15 cellular contexts compared by ENCODE assay signal in the genomic region with DNA sequence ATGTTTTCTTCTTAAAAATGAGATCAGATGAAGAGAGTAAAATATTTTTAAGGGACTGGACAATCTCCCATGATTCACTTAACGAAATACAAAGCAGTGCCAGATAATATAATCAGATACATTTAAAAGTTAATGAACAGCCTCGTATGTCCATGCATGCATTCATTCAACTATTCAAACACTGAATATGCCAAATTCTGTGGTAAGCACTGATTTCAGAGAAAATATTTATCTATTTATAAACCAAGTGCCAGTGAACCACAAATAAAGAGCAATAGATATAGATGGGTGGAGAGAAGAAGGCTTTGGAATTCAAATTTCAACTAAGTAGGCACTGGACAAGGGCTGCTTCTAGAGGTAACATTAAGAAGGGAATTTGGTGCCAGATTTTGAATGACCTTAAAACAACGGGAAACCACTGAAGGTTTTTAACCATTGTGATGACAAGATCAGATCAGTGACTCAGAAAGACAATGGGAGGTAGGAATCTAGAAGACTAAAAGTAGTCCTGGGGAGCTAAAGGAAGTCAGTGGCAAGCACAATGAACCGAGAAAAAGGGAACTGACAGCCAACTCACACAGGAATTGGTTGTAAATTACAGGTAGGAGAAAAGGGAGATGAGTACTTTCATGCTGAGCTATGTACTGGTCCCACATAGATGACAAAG. TPM values are rescaled to one million over a fixed set of nuclear protein-coding genes. Genes with fewer than 3 reads are reported as not detected.
DNase-seq lines count a peak whose midpoint lies in the region; ATAC-seq, FAIRE-seq and TF ChIP-seq lines count a peak whose summit lies in the region.
"Had no signal": no experiment of that assay in that cellular context is flagged by ENCODE, and none has a peak within 500 bp of the region (broad histone marks: within the 10 kb centered on the region; RNA-seq: fewer than 3 reads in every experiment).

No MANE protein-coding gene starts in this region.

- peaks cover 33% of the 10 kb centered on the region for H3K36me3 Mint-ChIP-seq in neural progenitor cell
- H3K36me3 Mint-ChIP-seq: memory B cell had no signal

- peak; percentile 49 for FAIRE-seq in GM12878 (lab: Jason Lieb, UNC)
- FAIRE-seq: A549 had no signal

- H3K4me1 Mint-ChIP-seq in neural progenitor cell: peaks cover 33% of the 10 kb centered on the region

- peak; percentile 32 for DNase-seq in NCI-H2227 treated with DMSO at 0.1 percent for 48 hours (lab: John Stamatoyannopoulos, UW)
- DNase-seq in NCI-H2227 (lab: John Stamatoyannopoulos, UW; ENCODE audit: unreplicated experiment): no peak
- DNase-seq in Karpas-422: no peak
- DNase-seq in GM12878 (ENCODE audit: low read depth, low spot score): no peak
- DNase-seq in neural progenitor cell (ENCODE audit: low spot score): peak; percentile 67
- no peak for DNase-seq in CD1c-positive myeloid dendritic cell (ENCODE audit: extremely low spot score)
- no peak for DNase-seq in activated CD4-positive, alpha-beta T cell treated with anti-CD3 and anti-CD28 coated beads, Interleukin-2, amount 50 U/mL, for 4 hours
- DNase-seq: activated CD4-positive, CD25-positive, alpha-beta regulatory T cell; esophagus squamous epithelium; GOT3; NCI-H524 treated with DMSO at 0.1 percent for 48 hours; testis had no signal

- RAD21 ChIA-PET in GM12878 (lab: Charles Lee; ENCODE audit: unreplicated experiment): interaction anchor here (1.0 to 2.1 kb wide), 10 partner anchors 9 to 134 kb away, joined by 3 to 10 read pairs (median 4); a partner anchor contains a TSS

- POLR2A ChIA-PET in GM12878 (lab: Charles Lee): interaction anchor here (1.1 to 2.6 kb wide), 6 partner anchors 9 to 129 kb away, joined by 3 to 13 read pairs (median 4); a partner anchor contains a TSS

- no peak overlapping the region for H2AFZ ChIP-seq in Karpas-422 (ENCODE audit: low read length)
- H2AFZ ChIP-seq in GM12878 (ENCODE audit: control insufficient read depth, low read depth, low read length): no peak overlapping the region
- no peak overlapping the region for H2AFZ ChIP-seq in neural progenitor cell (replicated peaks)

- BruUV-seq in GM12878 (replicated peaks; lab: Mats Ljungman, UMichigan): no TSS peak

- H3K27ac ChIP-seq in Karpas-422 (ENCODE audit: low read length): peak overlapping the region; percentile 22; the same call in 1 of the 2 replicates
- no peak overlapping the region for H3K27ac ChIP-seq in GM12878 (ENCODE audit: control insufficient read depth, insufficient read depth)
- peak overlapping the region; percentile 78 for H3K27ac ChIP-seq in neural progenitor cell
- H3K27ac ChIP-seq: A549, esophagus squamous epithelium, testis had no signal

- no peak for TF ChIP-seq EP300 in GM12878 (IDR thresholded peaks at IDR 0.05; ENCODE audit: borderline replicate concordance in 1 of 2, control insufficient read depth in 1 of 2, low read depth in 2 of 2, low read length in 2 of 2)

- H3K27me3 ChIP-seq in Karpas-422 (ENCODE audit: low read length) (no peaks in the 10 kb centered on the region), GM12878 (replicated peaks in 1 of 2; ENCODE audit: control insufficient read depth in 2 of 2, insufficient read depth in 2 of 2, low read length in 1 of 2) (no peaks in the 10 kb centered on the region), neural progenitor cell (no peaks in the 10 kb centered on the region)
- H3K27me3 ChIP-seq: esophagus squamous epithelium, testis had no signal

- SMC1A ChIA-PET in GM12878 (lab: Charles Lee; ENCODE audit: uncharacterized antibody, unreplicated experiment): interaction anchor here (0.7 to 3.0 kb wide), 14 partner anchors 10 to 135 kb away, joined by 3 to 36 read pairs (median 4); a partner anchor contains a TSS

- no peak for TF ChIP-seq POLR2A in GM12878 (IDR thresholded peaks at IDR 0.05; ENCODE audit: low read depth, low read length)

- TF ChIP-seq CTCF in GM12878 (IDR thresholded peaks at IDR 0.05 in 2 of 3, conservative IDR thresholded peaks at IDR 0.05 in 1 of 3; ENCODE audit: control insufficient read depth in 2 of 3, extremely low read depth in 1 of 3, insufficient read depth in 1 of 3, low read depth in 3 of 3, low read length in 3 of 3) (no peak), neural progenitor cell (IDR thresholded peaks at IDR 0.05) (no peak)

- H3K27me3 Mint-ChIP-seq in neural progenitor cell (ENCODE audit: insufficient read depth, low read depth): peaks cover 1% of the 10 kb centered on the region
- H3K27me3 Mint-ChIP-seq: memory B cell had no signal

- no peak overlapping the region for H3K4me2 ChIP-seq in Karpas-422 (ENCODE audit: low read depth, low read length, poor library complexity, severe bottlenecking)
- H3K4me2 ChIP-seq in GM12878 (ENCODE audit: control insufficient read depth, insufficient read depth): no peak overlapping the region
- H3K4me2 ChIP-seq in neural progenitor cell: peak overlapping the region; percentile 74
- H3K4me2 ChIP-seq: A549 had no signal

- no peaks in the 10 kb centered on the region for H4K20me1 ChIP-seq in Karpas-422 (ENCODE audit: insufficient read depth, low read depth, low read length)
- no peaks in the 10 kb centered on the region for H4K20me1 ChIP-seq in GM12878 (ENCODE audit: control insufficient read depth, insufficient read depth)
- peaks cover 36% of the 10 kb centered on the region for H4K20me1 ChIP-seq in neural progenitor cell (ENCODE audit: low read depth)

- peaks cover 94% of the 10 kb centered on the region for H3K79me2 ChIP-seq in Karpas-422 (ENCODE audit: low read length)
- no peaks in the 10 kb centered on the region for H3K79me2 ChIP-seq in GM12878 (ENCODE audit: control insufficient read depth, insufficient read depth, low read length)
- peaks cover 100% of the 10 kb centered on the region for H3K79me2 ChIP-seq in neural progenitor cell (ENCODE audit: low read depth)

- H3K4me1 ChIP-seq in Karpas-422 (ENCODE audit: low read length) (peaks cover 17% of the 10 kb centered on the region), GM12878 (ENCODE audit: control insufficient read depth, insufficient read depth, low read length) (peaks cover 7% of the 10 kb centered on the region; the same call in 1 of the 2 replicates), neural progenitor cell (peaks cover 26% of the 10 kb centered on the region)
- H3K4me1 ChIP-seq: testis had no signal

- H3K9me3 ChIP-seq in Karpas-422 (ENCODE audit: low read length) (no peaks in the 10 kb centered on the region), GM12878 (replicated peaks; ENCODE audit: control insufficient read depth, insufficient read depth, low read length) (no peaks in the 10 kb centered on the region), neural progenitor cell (ENCODE audit: low read depth) (no peaks in the 10 kb centered on the region)
- H3K9me3 ChIP-seq: A549, esophagus squamous epithelium, testis had no signal

- intact Hi-C loops in GM12878 (cut with micrococcal nuclease; ENCODE audit: unreplicated experiment): no loop called here

- no peak for TF ChIP-seq RAD21 in GM12878 (IDR thresholded peaks at IDR 0.05; ENCODE audit: insufficient read depth, low read depth, low read length)

- H3K9me3 Mint-ChIP-seq in neural progenitor cell: no peaks in the 10 kb centered on the region
- H3K9me3 Mint-ChIP-seq: memory B cell had no signal

- no peak overlapping the region for H3K9ac ChIP-seq in Karpas-422 (ENCODE audit: low read length)
- no peak overlapping the region for H3K9ac ChIP-seq in GM12878 (ENCODE audit: control insufficient read depth, insufficient read depth, low read length)
- no peak overlapping the region for H3K9ac ChIP-seq in neural progenitor cell

- WGBS in GM12878 (ENCODE audit: insufficient coverage, insufficient replicate concordance, low lambda C conversion rate, missing lambda C conversion rate): 24% methylated on average over 4 of the region's 4 CpGs

- ATAC-seq in GM12878 (peak; percentile 58), GM21529 (IDR thresholded peaks at IDR 0.05; ENCODE audit: unreplicated experiment) (no peak)
- ATAC-seq: A549 had no signal

- CTCF ChIA-PET in GM12878 (lab: Yijun Ruan, JAX): interaction anchor here (0.6 to 3.6 kb wide), 6 partner anchors 9 to 135 kb away, joined by 3 to 17 read pairs (median 4); a partner anchor contains a TSS

- in situ Hi-C loops in GM12878 (cut with MboI): loop anchor here (25.0 kb wide), 1 partner anchor 747 kb away; a partner anchor contains a TSS

- peak overlapping the region; percentile 2 for H3K27ac Mint-ChIP-seq in neural progenitor cell
- H3K27ac Mint-ChIP-seq: memory B cell had no signal

- H3F3A ChIP-seq in neural progenitor cell (ENCODE audit: low read depth): peaks cover 27% of the 10 kb centered on the region

- H3K36me3 ChIP-seq in Karpas-422 (ENCODE audit: insufficient read depth, low read length) (peaks cover 41% of the 10 kb centered on the region; the same call in 1 of the 2 replicates), GM12878 (ENCODE audit: control insufficient read depth in 2 of 2, insufficient read depth in 2 of 2, low read length in 1 of 2) (no peaks in the 10 kb centered on the region; a peak in 1 of 4 replicates), neural progenitor cell (peaks cover 2% of the 10 kb centered on the region)

- no peak overlapping the region for H3K4me3 Mint-ChIP-seq in neural progenitor cell
- H3K4me3 Mint-ChIP-seq: memory B cell had no signal

- H3K9me2 ChIP-seq in Karpas-422 (replicated peaks; ENCODE audit: insufficient read depth, low read length): no peaks in the 10 kb centered on the region

- H3K4me3 ChIP-seq in Karpas-422 (ENCODE audit: low read length): no peak overlapping the region
- no peak overlapping the region for H3K4me3 ChIP-seq in GM12878
- H3K4me3 ChIP-seq in neural progenitor cell: no peak overlapping the region
- H3K4me3 ChIP-seq: A549, esophagus squamous epithelium, testis had no signal

RNA-seq across cellular contexts. Expression of a gene that starts 14.2 kb away (rescaled TPM):
- 19.4 and 42.4 TPM in 2 replicates for total RNA-seq in Karpas-422 (2014; rRNA removed; shearing (Covaris generic); ENCODE audit: low replicate concordance)
- total RNA-seq in GM12878 (2013; cell fraction: nucleolus; rRNA removed): 35.4 and 37.7 TPM in 2 replicates
- total RNA-seq in GM12878 (2014; rRNA removed) (3.9 and 5.6 TPM in 2 replicates), GM12878 (2014; rRNA removed; fragmentation: Illumina TruSeq; extraction: Trizol) (7.7 and 8.7 TPM in 2 replicates), GM12878 (2021) (9.4 and 13.7 TPM in 2 replicates), neural progenitor cell (ENCODE audit: low replicate concordance) (45.9 and 54.4 TPM in 2 replicates)
- polyA plus RNA-seq in GM12878 (2011; ENCODE audit: low read depth): 3.8 TPM
- polyA plus RNA-seq in GM12878 (2011; rRNA removed) (33.5 and 34.6 TPM in 2 replicates), GM12878 (2014; fragmentation: Illumina TruSeq; extraction: Trizol) (11.8 and 15.0 TPM in 2 replicates), GM12878 (2014; fragmentation: Nextera tagmentation; extraction: Ambion mirVana) (1 to 10 TPM; 6.3 to 8.5 TPM), GM12878 (2014; rRNA removed) (8.0 and 9.1 TPM in 2 replicates), GM12878 (2016; fragmentation: Nextera tagmentation; extraction: Ambion mirVana) (1 to 10 TPM; 6.0 to 6.8 TPM)
- polyA plus RNA-seq in GM12878 (2011; cell fraction: cytosol; rRNA removed): 12.1 and 12.4 TPM in 2 replicates
- 10.1 and 11.9 TPM in 2 replicates for polyA plus RNA-seq in GM12878 (2011; cell fraction: nucleus; rRNA removed)
- polyA plus RNA-seq in GM12878 (2012): 7.9 and 10.6 TPM in 2 replicates
- 21.8 and 25.9 TPM in 2 replicates for polyA minus RNA-seq in GM12878 (2011; rRNA and poly(A)+ RNA removed)
- 5.1 and 5.5 TPM in 2 replicates for polyA minus RNA-seq in GM12878 (2011; cell fraction: cytosol; rRNA and poly(A)+ RNA removed)
- polyA minus RNA-seq in GM12878 (2011; cell fraction: nucleus; rRNA and poly(A)+ RNA removed): 4.7 and 14.1 TPM in 2 replicates

Comparison
In these comparisons a context has a peak if more than half of its experiments do, and no peak if none do; other contexts are left out.
1. DNase-seq: peak in NCI-H2227 treated with DMSO at 0.1 percent for 48 hours (single experiment) and neural progenitor cell (single experiment); none in NCI-H2227 (single experiment), Karpas-422 (single experiment), GM12878 (single experiment), CD1c-positive myeloid dendritic cell (single experiment) and activated CD4-positive, alpha-beta T cell treated with anti-CD3 and anti-CD28 coated beads, Interleukin-2, amount 50 U/mL, for 4 hours (0 of 2).